Comparison of ENCODE assay signal across 1 cellular context in the genomic region with DNA sequence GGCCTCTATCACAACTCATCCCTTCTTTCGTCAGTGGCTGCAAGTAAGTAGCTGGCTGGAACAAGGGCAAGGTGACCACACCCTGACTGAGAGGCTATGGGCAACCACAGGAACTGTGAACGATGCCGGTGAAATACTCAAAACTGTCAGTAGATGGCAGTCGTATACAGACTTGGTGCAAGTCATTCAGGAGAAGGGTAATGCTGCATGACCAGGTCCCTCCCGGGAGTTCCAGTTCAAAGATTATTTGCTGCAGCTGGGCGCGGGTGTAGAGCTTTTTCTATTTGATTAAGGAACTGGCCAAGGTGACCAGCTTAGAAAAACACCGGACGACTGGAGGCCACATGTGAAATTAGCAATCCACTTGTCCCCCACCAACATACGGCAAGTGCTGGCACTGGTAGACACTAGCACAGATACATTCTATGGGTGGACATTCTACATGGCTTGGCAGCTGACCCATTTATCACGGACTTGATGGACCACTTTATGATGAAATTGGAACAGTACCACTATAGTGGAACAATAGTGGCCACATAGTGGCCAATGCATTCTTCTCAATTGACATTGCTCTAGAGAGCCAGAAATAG.
A peak's percentile ranks its signal among the peaks of the same experiment; 100 is the strongest.
TF ChIP-seq lines count a peak whose summit lies in the region.

No MANE protein-coding gene starts in this region.

TF ChIP-seq in HepG2, 621 proteins besides CTCF, POLR2A, EP300 and RAD21 (continued from another document and continues in another):
- TF ChIP-seq, protein P1, sequence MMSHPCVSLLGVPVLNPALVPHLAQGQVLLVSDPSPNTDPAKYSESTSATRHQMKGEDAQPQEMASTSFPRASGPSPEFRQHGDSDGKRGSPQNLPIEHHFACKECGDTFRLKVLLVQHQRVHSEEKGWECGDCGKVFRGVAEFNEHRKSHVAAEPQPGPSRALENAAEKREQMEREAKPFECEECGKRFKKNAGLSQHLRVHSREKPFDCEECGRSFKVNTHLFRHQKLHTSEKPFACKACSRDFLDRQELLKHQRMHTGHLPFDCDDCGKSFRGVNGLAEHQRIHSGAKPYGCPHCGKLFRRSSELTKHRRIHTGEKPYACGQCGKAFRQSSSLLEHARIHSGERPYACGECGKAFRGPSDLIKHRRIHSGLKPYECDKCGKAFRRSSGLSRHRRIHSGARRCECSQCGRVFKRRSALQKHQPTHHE (CRISPR knock-in tag; IDR thresholded peaks at IDR 0.05; ENCODE audit: borderline replicate concordance): no peak
- peak; percentile 58 for TF ChIP-seq TEAD3 (CRISPR knock-in tag; optimal IDR thresholded peaks at IDR 0.05; ENCODE audit: borderline replicate concordance)
- no peak for TF ChIP-seq ZNF615 (CRISPR knock-in tag; IDR thresholded peaks at IDR 0.05; ENCODE audit: borderline replicate concordance)
- TF ChIP-seq GFI1 (CRISPR knock-in tag; IDR thresholded peaks at IDR 0.05; ENCODE audit: borderline replicate concordance): no peak
- TF ChIP-seq FOXP1 (IDR thresholded peaks at IDR 0.05): no peak
- no peak for TF ChIP-seq FOXP1 (CRISPR knock-in tag; IDR thresholded peaks at IDR 0.05)
- no peak for TF ChIP-seq BCL6 (CRISPR knock-in tag; IDR thresholded peaks at IDR 0.05)
- TF ChIP-seq SRSF4 (IDR thresholded peaks at IDR 0.05; ENCODE audit: low read depth, low read length, poor library complexity, severe bottlenecking): no peak
- TF ChIP-seq TCF7 (IDR thresholded peaks at IDR 0.05; ENCODE audit: low read depth): no peak
- peak; percentile 22; the same call in 1 of the 2 replicates for TF ChIP-seq ZNF614 (CRISPR knock-in tag; IDR thresholded peaks at IDR 0.05; ENCODE audit: borderline replicate concordance)
- no peak for TF ChIP-seq ZNF879 (CRISPR knock-in tag; IDR thresholded peaks at IDR 0.05)
- TF ChIP-seq, protein P2, sequence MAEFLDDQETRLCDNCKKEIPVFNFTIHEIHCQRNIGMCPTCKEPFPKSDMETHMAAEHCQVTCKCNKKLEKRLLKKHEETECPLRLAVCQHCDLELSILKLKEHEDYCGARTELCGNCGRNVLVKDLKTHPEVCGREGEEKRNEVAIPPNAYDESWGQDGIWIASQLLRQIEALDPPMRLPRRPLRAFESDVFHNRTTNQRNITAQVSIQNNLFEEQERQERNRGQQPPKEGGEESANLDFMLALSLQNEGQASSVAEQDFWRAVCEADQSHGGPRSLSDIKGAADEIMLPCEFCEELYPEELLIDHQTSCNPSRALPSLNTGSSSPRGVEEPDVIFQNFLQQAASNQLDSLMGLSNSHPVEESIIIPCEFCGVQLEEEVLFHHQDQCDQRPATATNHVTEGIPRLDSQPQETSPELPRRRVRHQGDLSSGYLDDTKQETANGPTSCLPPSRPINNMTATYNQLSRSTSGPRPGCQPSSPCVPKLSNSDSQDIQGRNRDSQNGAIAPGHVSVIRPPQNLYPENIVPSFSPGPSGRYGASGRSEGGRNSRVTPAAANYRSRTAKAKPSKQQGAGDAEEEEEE (CRISPR knock-in tag; IDR thresholded peaks at IDR 0.05; ENCODE audit: borderline replicate concordance): no peak
- TF ChIP-seq CBX5 (CRISPR knock-in tag; IDR thresholded peaks at IDR 0.05; ENCODE audit: borderline replicate concordance): peak; percentile 29; the same call in 1 of the 2 replicates
- TF ChIP-seq ZNF121 (CRISPR knock-in tag; IDR thresholded peaks at IDR 0.05): peak; percentile 56; the same call in 1 of the 2 replicates
- no peak for TF ChIP-seq ZNF891 (CRISPR knock-in tag; IDR thresholded peaks at IDR 0.05)
- TF ChIP-seq THAP11 (CRISPR knock-in tag; IDR thresholded peaks at IDR 0.05): 0 out of 2 replicates have a peak, but pooled peaks have one; percentile 14
- no peak for TF ChIP-seq ATAD3A (CRISPR knock-in tag; IDR thresholded peaks at IDR 0.05)
- TF ChIP-seq ZNF431 (CRISPR knock-in tag; IDR thresholded peaks at IDR 0.05; ENCODE audit: borderline replicate concordance, low read depth): no peak
- TF ChIP-seq, protein P3, sequence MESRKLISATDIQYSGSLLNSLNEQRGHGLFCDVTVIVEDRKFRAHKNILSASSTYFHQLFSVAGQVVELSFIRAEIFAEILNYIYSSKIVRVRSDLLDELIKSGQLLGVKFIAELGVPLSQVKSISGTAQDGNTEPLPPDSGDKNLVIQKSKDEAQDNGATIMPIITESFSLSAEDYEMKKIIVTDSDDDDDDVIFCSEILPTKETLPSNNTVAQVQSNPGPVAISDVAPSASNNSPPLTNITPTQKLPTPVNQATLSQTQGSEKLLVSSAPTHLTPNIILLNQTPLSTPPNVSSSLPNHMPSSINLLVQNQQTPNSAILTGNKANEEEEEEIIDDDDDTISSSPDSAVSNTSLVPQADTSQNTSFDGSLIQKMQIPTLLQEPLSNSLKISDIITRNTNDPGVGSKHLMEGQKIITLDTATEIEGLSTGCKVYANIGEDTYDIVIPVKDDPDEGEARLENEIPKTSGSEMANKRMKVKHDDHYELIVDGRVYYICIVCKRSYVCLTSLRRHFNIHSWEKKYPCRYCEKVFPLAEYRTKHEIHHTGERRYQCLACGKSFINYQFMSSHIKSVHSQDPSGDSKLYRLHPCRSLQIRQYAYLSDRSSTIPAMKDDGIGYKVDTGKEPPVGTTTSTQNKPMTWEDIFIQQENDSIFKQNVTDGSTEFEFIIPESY (CRISPR knock-in tag; IDR thresholded peaks at IDR 0.05): no peak
- TF ChIP-seq ZFP82 (CRISPR knock-in tag; IDR thresholded peaks at IDR 0.05; ENCODE audit: borderline replicate concordance): no peak
- TF ChIP-seq, protein P4, sequence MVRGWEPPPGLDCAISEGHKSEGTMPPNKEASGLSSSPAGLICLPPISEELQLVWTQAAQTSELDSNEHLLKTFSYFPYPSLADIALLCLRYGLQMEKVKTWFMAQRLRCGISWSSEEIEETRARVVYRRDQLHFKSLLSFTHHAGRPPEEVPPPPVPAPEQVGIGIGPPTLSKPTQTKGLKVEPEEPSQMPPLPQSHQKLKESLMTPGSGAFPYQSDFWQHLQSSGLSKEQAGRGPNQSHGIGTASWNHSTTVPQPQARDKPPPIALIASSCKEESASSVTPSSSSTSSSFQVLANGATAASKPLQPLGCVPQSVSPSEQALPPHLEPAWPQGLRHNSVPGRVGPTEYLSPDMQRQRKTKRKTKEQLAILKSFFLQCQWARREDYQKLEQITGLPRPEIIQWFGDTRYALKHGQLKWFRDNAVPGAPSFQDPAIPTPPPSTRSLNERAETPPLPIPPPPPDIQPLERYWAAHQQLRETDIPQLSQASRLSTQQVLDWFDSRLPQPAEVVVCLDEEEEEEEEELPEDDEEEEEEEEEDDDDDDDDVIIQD (CRISPR knock-in tag; IDR thresholded peaks at IDR 0.05; ENCODE audit: low read depth): 0 out of 2 replicates have a peak, but pooled peaks have one; percentile 29
- TF ChIP-seq SOX5 (CRISPR knock-in tag; IDR thresholded peaks at IDR 0.05; ENCODE audit: borderline replicate concordance): 0 out of 2 replicates have a peak, but pooled peaks have one; percentile 8
- TF ChIP-seq, protein P5, sequence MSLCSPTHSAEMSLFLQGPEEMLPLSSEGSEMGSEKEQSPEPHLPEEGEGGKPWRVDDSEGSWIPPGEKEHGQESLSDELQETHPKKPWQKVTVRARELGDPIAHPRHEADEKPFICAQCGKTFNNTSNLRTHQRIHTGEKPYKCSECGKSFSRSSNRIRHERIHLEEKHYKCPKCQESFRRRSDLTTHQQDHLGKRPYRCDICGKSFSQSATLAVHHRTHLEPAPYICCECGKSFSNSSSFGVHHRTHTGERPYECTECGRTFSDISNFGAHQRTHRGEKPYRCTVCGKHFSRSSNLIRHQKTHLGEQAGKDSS (CRISPR knock-in tag; IDR thresholded peaks at IDR 0.05; ENCODE audit: borderline replicate concordance, low read depth): no peak
- TF ChIP-seq, protein P6, sequence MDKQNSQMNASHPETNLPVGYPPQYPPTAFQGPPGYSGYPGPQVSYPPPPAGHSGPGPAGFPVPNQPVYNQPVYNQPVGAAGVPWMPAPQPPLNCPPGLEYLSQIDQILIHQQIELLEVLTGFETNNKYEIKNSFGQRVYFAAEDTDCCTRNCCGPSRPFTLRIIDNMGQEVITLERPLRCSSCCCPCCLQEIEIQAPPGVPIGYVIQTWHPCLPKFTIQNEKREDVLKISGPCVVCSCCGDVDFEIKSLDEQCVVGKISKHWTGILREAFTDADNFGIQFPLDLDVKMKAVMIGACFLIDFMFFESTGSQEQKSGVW (CRISPR knock-in tag; IDR thresholded peaks at IDR 0.05; ENCODE audit: borderline replicate concordance): no peak
- peak; percentile 55; the same call in 1 of the 2 replicates for TF ChIP-seq ZNF44 (CRISPR knock-in tag; IDR thresholded peaks at IDR 0.05)
- TF ChIP-seq, protein P7, sequence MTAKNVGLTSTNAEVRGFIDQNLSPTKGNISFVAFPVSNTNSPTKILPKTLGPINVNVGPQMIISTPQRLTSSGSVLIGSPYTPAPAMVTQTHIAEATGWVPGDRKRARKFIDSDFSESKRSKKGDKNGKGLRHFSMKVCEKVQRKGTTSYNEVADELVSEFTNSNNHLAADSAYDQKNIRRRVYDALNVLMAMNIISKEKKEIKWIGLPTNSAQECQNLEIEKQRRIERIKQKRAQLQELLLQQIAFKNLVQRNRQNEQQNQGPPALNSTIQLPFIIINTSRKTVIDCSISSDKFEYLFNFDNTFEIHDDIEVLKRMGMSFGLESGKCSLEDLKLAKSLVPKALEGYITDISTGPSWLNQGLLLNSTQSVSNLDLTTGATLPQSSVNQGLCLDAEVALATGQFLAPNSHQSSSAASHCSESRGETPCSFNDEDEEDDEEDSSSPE (CRISPR knock-in tag; IDR thresholded peaks at IDR 0.05): 0 out of 2 replicates have a peak, but pooled peaks have one; percentile 21
- no peak for TF ChIP-seq SAFB2 (CRISPR knock-in tag; IDR thresholded peaks at IDR 0.05; ENCODE audit: borderline replicate concordance, low read depth)
- TF ChIP-seq, protein P8, sequence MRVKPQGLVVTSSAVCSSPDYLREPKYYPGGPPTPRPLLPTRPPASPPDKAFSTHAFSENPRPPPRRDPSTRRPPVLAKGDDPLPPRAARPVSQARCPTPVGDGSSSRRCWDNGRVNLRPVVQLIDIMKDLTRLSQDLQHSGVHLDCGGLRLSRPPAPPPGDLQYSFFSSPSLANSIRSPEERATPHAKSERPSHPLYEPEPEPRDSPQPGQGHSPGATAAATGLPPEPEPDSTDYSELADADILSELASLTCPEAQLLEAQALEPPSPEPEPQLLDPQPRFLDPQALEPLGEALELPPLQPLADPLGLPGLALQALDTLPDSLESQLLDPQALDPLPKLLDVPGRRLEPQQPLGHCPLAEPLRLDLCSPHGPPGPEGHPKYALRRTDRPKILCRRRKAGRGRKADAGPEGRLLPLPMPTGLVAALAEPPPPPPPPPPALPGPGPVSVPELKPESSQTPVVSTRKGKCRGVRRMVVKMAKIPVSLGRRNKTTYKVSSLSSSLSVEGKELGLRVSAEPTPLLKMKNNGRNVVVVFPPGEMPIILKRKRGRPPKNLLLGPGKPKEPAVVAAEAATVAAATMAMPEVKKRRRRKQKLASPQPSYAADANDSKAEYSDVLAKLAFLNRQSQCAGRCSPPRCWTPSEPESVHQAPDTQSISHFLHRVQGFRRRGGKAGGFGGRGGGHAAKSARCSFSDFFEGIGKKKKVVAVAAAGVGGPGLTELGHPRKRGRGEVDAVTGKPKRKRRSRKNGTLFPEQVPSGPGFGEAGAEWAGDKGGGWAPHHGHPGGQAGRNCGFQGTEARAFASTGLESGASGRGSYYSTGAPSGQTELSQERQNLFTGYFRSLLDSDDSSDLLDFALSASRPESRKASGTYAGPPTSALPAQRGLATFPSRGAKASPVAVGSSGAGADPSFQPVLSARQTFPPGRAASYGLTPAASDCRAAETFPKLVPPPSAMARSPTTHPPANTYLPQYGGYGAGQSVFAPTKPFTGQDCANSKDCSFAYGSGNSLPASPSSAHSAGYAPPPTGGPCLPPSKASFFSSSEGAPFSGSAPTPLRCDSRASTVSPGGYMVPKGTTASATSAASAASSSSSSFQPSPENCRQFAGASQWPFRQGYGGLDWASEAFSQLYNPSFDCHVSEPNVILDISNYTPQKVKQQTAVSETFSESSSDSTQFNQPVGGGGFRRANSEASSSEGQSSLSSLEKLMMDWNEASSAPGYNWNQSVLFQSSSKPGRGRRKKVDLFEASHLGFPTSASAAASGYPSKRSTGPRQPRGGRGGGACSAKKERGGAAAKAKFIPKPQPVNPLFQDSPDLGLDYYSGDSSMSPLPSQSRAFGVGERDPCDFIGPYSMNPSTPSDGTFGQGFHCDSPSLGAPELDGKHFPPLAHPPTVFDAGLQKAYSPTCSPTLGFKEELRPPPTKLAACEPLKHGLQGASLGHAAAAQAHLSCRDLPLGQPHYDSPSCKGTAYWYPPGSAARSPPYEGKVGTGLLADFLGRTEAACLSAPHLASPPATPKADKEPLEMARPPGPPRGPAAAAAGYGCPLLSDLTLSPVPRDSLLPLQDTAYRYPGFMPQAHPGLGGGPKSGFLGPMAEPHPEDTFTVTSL (CRISPR knock-in tag; IDR thresholded peaks at IDR 0.05; ENCODE audit: borderline replicate concordance): peak; percentile 49; the same call in 1 of the 2 replicates
- no peak for TF ChIP-seq NFE2 (CRISPR knock-in tag; IDR thresholded peaks at IDR 0.05)
- TF ChIP-seq ZNF567 (CRISPR knock-in tag; IDR thresholded peaks at IDR 0.05; ENCODE audit: borderline replicate concordance): no peak
- no peak for TF ChIP-seq ZNF10 (CRISPR knock-in tag; IDR thresholded peaks at IDR 0.05; ENCODE audit: borderline replicate concordance, low read depth)
- TF ChIP-seq ZNF678 (CRISPR knock-in tag; IDR thresholded peaks at IDR 0.05): no peak
- TF ChIP-seq MAFG (CRISPR knock-in tag; IDR thresholded peaks at IDR 0.05): no peak
- no peak for TF ChIP-seq JARID2 (CRISPR knock-in tag; IDR thresholded peaks at IDR 0.05; ENCODE audit: insufficient replicate concordance)
- no peak for TF ChIP-seq SOX13 (IDR thresholded peaks at IDR 0.05)
- 0 out of 4 replicates have a peak, but pooled peaks of 1 of the 2 experiments have one; percentile 19 for TF ChIP-seq SOX13 (CRISPR knock-in tag; conservative IDR thresholded peaks at IDR 0.05 in 1 of 2, IDR thresholded peaks at IDR 0.05 in 1 of 2)
- TF ChIP-seq, protein P9, sequence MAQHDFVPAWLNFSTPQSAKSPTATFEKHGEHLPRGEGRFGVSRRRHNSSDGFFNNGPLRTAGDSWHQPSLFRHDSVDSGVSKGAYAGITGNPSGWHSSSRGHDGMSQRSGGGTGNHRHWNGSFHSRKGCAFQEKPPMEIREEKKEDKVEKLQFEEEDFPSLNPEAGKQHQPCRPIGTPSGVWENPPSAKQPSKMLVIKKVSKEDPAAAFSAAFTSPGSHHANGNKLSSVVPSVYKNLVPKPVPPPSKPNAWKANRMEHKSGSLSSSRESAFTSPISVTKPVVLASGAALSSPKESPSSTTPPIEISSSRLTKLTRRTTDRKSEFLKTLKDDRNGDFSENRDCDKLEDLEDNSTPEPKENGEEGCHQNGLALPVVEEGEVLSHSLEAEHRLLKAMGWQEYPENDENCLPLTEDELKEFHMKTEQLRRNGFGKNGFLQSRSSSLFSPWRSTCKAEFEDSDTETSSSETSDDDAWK (CRISPR knock-in tag; IDR thresholded peaks at IDR 0.05): no peak
- TF ChIP-seq TAF15 (IDR thresholded peaks at IDR 0.05; ENCODE audit: low read depth, low read length, poor library complexity, severe bottlenecking): no peak
- no peak for TF ChIP-seq RBM39 (IDR thresholded peaks at IDR 0.05; ENCODE audit: low read depth, low read length, poor library complexity, severe bottlenecking)
- TF ChIP-seq KDM3A (CRISPR knock-in tag; IDR thresholded peaks at IDR 0.05; ENCODE audit: low read depth): no peak
